In the genomic region with DNA sequence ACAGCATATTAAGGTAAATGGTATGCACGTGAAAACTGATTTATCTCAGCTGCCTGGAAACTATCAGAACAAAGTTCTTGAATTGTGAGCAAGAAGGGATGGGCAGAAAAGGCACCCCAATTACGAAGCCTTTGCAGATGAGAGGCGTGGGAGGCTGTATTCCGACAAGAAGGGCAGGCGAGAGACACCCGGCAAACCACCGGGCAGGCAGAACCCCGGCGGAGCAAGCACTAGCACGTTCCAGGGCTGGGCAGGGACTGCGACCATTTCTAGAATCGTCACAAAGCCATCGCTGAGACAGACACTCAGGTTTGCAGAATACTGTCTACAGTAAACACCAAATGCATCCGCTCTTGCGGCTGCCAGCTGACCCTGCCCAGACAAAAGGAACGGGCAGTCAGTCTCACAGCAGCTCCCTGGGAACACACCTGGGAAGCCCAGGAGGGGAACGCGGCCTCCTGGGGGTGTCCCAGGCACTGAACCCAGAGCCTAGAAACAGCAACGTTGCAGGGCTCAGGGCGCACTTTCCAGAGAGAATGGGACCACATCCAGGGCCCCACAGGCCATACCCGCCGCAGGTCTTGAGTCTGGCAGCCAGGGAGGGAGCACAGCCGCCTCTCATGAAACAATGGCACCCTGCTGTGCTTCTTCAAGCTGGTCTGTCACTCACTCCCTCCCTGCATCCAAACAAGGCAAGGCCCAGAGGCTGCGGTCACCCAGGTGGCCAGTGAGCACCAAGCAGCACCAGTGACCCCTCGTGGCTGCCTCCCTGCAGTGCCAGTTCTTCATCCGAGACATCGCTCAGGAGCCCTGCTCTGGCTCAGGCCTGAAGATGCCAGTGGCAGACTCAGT, we compare ENCODE assay signal across 8 cellular contexts.
A peak's percentile ranks its signal among the peaks of the same experiment; 100 is the strongest.
DNase-seq lines count a peak whose midpoint lies in the region; ATAC-seq, FAIRE-seq and TF ChIP-seq lines count a peak whose summit lies in the region.

No MANE protein-coding gene starts in this region.

- peaks cover 25% of the 10 kb centered on the region for H3K9me3 Mint-ChIP-seq in WTC11

- H3K4me1 ChIP-seq in BE2C (no peaks in the 10 kb centered on the region), HepG2 (ENCODE audit: insufficient read depth, low read length) (no peaks in the 10 kb centered on the region)

- peaks cover 32% of the 10 kb centered on the region for H3K4me1 Mint-ChIP-seq in WTC11

- peak; percentile 84 for TF ChIP-seq RAD21 in HepG2 (CRISPR knock-in tag; IDR thresholded peaks at IDR 0.05)

- in situ Hi-C loops in HepG2 (cut with HindIII; ENCODE audit: extremely low pct_ligation_motif_present, low pct_unique_long_range_greater_than_20kb), result no loop called here

- H3K27me3 ChIP-seq in BE2C, result no peaks in the 10 kb centered on the region
- no peaks in the 10 kb centered on the region for H3K27me3 ChIP-seq in HepG2 (ENCODE audit: control insufficient read depth in 1 of 2, insufficient read depth in 2 of 2, low read length in 2 of 2)

- H3K4me3 Mint-ChIP-seq in WTC11, result peak overlapping the region; percentile 39

- POLR2A ChIA-PET in WTC11 (lab: Charles Lee) (interaction anchor here (0.6 kb wide), 1 partner anchor 74 kb away, joined by 3 read pairs; no protein-coding TSS in a partner anchor), HepG2 (lab: Yijun Ruan, JAX) (no interaction called here)

- TF ChIP-seq CTCF in BE2C (IDR thresholded peaks at IDR 0.05; ENCODE audit: low read depth, low read length) (peak; percentile 20; the same call in 1 of the 2 replicates), WTC11 (IDR thresholded peaks at IDR 0.05) (peak; percentile 48; the same call in 1 of the 2 replicates), HepG2 (CRISPR knock-in tag; IDR thresholded peaks at IDR 0.05) (peak; percentile 95)

- H3K79me2 ChIP-seq in HepG2 (ENCODE audit: insufficient read depth, low read length), result no peaks in the 10 kb centered on the region

- CTCF ChIA-PET in WTC11 (lab: Charles Lee) (interaction anchor here (1.0 to 1.3 kb wide), 5 partner anchors 9 to 192 kb away, joined by 3 to 7 read pairs (median 4); no protein-coding TSS in a partner anchor), HepG2 (lab: Yijun Ruan, JAX; ENCODE audit: low intra/inter-chr PET ratio, low total read pairs) (interaction anchor here (0.8 kb wide), 1 partner anchor 271 kb away, joined by 4 read pairs; no protein-coding TSS in a partner anchor)

- BruUV-seq in HepG2 (replicated peaks; lab: Mats Ljungman, UMichigan), result no TSS peak

- 0 out of 2 replicates have a peak overlapping the region, but pooled peaks have one; percentile 42 for H3K27ac Mint-ChIP-seq in WTC11

- H3K4me3 ChIP-seq in BE2C (ENCODE audit: low read depth, low read length), result no peak overlapping the region
- no peak overlapping the region for H3K4me3 ChIP-seq in HepG2 (replicated peaks in 1 of 3; ENCODE audit: insufficient read depth in 1 of 3, low read depth in 2 of 3, low read length in 3 of 3)

- H3K9ac ChIP-seq in HepG2 (ENCODE audit: insufficient read depth, low read depth, low read length), result no peak overlapping the region

- H3K4me2 ChIP-seq in HepG2 (ENCODE audit: low read depth, low read length), result no peak overlapping the region

- H3K27ac ChIP-seq in HepG2 (ENCODE audit: extremely low read length, insufficient read depth, low read length), result no peak overlapping the region

- DNase-seq in BE2C (no peak), NCI-H1417 treated with DMSO at 0.1 percent for 48 hours (lab: John Stamatoyannopoulos, UW) (peak; percentile 91), WTC11 (ENCODE audit: low spot score) (peak; percentile 89), HepG2 (ENCODE audit: low spot score) (peak; percentile 30), NK-92 (lab: John Stamatoyannopoulos, UW; ENCODE audit: unreplicated experiment) (no peak), RCC 7860 (ENCODE audit: low spot score) (no peak)

- H3K27me3 Mint-ChIP-seq in WTC11 (ENCODE audit: low read depth), result peaks cover 10% of the 10 kb centered on the region

- FAIRE-seq in HepG2 (lab: Jason Lieb, UNC) (peak; percentile 59), RCC 7860 (lab: Jason Lieb, UNC) (no peak)

- ATAC-seq in WTC11 (peak; percentile 91), HepG2 (peak; percentile 87), HG03565 (IDR thresholded peaks at IDR 0.05; ENCODE audit: unreplicated experiment) (no peak), GM21619 (IDR thresholded peaks at IDR 0.05; ENCODE audit: unreplicated experiment) (no peak)

- intact Hi-C loops in HepG2 (cut with micrococcal nuclease; ENCODE audit: unreplicated experiment), result no loop called here

- H4K20me1 ChIP-seq in HepG2 (ENCODE audit: insufficient read depth, low read length), result peaks cover 57% of the 10 kb centered on the region

- no peaks in the 10 kb centered on the region; the same call in none of the 2 replicates for H3K9me3 ChIP-seq in BE2C
- H3K9me3 ChIP-seq in HepG2 (ENCODE audit: low read length), result no peaks in the 10 kb centered on the region

- TF ChIP-seq EP300 in HepG2 (IDR thresholded peaks at IDR 0.05; ENCODE audit: low read depth in 2 of 2, low read length in 2 of 2) (no peak), HepG2 (CRISPR knock-in tag; IDR thresholded peaks at IDR 0.05; ENCODE audit: borderline replicate concordance) (no peak)

- no peaks in the 10 kb centered on the region for H3K36me3 ChIP-seq in BE2C
- no peaks in the 10 kb centered on the region; a peak in 1 of 5 replicates for H3K36me3 ChIP-seq in HepG2 (replicated peaks in 1 of 2; ENCODE audit: control insufficient read depth in 1 of 2, insufficient read depth in 2 of 2, low read length in 2 of 2)

- WGBS in HepG2 (ENCODE audit: low lambda C conversion rate), result 94% methylated on average over 13 of the region's 27 CpGs

- no peak overlapping the region for H2AFZ ChIP-seq in HepG2 (ENCODE audit: low read length)

- no peak for TF ChIP-seq POLR2A in HepG2 (IDR thresholded peaks at IDR 0.05; ENCODE audit: insufficient read depth in 1 of 2, low read depth in 2 of 2, low read length in 2 of 2)

- H3K36me3 Mint-ChIP-seq in WTC11, result peaks cover 21% of the 10 kb centered on the region

TF ChIP-seq in WTC11, 78 proteins besides CTCF, POLR2A, EP300 and RAD21 (continues in another document):
- TF ChIP-seq, protein P1, sequence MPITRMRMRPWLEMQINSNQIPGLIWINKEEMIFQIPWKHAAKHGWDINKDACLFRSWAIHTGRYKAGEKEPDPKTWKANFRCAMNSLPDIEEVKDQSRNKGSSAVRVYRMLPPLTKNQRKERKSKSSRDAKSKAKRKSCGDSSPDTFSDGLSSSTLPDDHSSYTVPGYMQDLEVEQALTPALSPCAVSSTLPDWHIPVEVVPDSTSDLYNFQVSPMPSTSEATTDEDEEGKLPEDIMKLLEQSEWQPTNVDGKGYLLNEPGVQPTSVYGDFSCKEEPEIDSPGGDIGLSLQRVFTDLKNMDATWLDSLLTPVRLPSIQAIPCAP (CRISPR knock-in tag; IDR thresholded peaks at IDR 0.05), result no peak
- TF ChIP-seq CREM (CRISPR knock-in tag; IDR thresholded peaks at IDR 0.05) (no peak), ZNF317 (CRISPR knock-in tag; IDR thresholded peaks at IDR 0.05; ENCODE audit: borderline replicate concordance, low read depth) (no peak), SMAD4 (CRISPR knock-in tag; IDR thresholded peaks at IDR 0.05) (no peak), ZNF232 (CRISPR knock-in tag; IDR thresholded peaks at IDR 0.05) (0 out of 2 replicates have a peak, but pooled peaks have one; percentile 33), ZNF423 (CRISPR knock-in tag; IDR thresholded peaks at IDR 0.05) (peak; percentile 87), HMGA2 (CRISPR knock-in tag; IDR thresholded peaks at IDR 0.05) (no peak)

TF ChIP-seq in HepG2, 621 proteins besides CTCF, POLR2A, EP300 and RAD21 (continues in another document):
- TF ChIP-seq, protein P2, sequence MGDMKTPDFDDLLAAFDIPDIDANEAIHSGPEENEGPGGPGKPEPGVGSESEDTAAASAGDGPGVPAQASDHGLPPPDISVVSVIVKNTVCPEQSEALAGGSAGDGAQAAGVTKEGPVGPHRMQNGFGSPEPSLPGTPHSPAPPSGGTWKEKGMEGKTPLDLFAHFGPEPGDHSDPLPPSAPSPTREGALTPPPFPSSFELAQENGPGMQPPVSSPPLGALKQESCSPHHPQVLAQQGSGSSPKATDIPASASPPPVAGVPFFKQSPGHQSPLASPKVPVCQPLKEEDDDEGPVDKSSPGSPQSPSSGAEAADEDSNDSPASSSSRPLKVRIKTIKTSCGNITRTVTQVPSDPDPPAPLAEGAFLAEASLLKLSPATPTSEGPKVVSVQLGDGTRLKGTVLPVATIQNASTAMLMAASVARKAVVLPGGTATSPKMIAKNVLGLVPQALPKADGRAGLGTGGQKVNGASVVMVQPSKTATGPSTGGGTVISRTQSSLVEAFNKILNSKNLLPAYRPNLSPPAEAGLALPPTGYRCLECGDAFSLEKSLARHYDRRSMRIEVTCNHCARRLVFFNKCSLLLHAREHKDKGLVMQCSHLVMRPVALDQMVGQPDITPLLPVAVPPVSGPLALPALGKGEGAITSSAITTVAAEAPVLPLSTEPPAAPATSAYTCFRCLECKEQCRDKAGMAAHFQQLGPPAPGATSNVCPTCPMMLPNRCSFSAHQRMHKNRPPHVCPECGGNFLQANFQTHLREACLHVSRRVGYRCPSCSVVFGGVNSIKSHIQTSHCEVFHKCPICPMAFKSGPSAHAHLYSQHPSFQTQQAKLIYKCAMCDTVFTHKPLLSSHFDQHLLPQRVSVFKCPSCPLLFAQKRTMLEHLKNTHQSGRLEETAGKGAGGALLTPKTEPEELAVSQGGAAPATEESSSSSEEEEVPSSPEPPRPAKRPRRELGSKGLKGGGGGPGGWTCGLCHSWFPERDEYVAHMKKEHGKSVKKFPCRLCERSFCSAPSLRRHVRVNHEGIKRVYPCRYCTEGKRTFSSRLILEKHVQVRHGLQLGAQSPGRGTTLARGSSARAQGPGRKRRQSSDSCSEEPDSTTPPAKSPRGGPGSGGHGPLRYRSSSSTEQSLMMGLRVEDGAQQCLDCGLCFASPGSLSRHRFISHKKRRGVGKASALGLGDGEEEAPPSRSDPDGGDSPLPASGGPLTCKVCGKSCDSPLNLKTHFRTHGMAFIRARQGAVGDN (CRISPR knock-in tag; IDR thresholded peaks at IDR 0.05), result peak; percentile 50
- TF ChIP-seq, protein P3, sequence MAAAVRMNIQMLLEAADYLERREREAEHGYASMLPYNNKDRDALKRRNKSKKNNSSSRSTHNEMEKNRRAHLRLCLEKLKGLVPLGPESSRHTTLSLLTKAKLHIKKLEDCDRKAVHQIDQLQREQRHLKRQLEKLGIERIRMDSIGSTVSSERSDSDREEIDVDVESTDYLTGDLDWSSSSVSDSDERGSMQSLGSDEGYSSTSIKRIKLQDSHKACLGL (CRISPR knock-in tag; IDR thresholded peaks at IDR 0.05), result peak; percentile 61; the same call in 1 of the 2 replicates
- TF ChIP-seq XRCC5 (optimal IDR thresholded peaks at IDR 0.05; ENCODE audit: low read length) (peak; percentile 36), IKZF4 (CRISPR knock-in tag; IDR thresholded peaks at IDR 0.05; ENCODE audit: borderline replicate concordance, low read depth, not compliant biosample characterization) (no peak)

Comparison
In these comparisons a context has a peak if more than half of its experiments do, and no peak if none do; other contexts are left out.
1. DNase-seq: peak in NCI-H1417 treated with DMSO at 0.1 percent for 48 hours (single experiment), WTC11 (single experiment) and HepG2 (single experiment); none in BE2C (single experiment), NK-92 (single experiment) and RCC 7860 (single experiment).
2. CTCF ChIP-seq: peak in every context shown above with its lines; median percentile 95 in HepG2; 48 in WTC11; 20 in BE2C.
3. ATAC-seq: peak in WTC11 (single experiment) and HepG2 (single experiment); none in HG03565 (single experiment) and GM21619 (single experiment).